Comparison of ENCODE assay signal across 8 cellular contexts in the genomic region with DNA sequence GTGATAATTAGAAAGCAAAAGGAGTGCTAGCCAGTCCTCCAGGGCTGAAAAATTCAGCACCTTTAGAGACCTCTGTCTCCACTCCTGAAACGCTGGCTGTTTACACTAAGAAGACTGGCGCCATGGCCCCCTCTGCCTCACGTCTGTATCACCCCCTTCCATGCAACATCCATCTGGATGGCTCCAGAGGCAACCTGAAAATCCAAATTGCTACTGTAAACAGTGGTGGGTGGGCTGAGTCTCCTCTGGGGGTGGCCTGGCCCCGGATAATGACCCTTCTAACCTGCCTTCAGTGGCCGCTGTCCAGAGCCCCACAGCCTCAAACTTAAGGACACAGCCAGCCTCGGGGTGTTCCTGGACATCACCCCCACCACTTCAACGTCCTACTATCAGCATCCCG. TPM values are rescaled to one million over a fixed set of nuclear protein-coding genes. Genes with fewer than 3 reads are reported as not detected.
DNase-seq lines count a peak whose midpoint lies in the region; ATAC-seq and TF ChIP-seq lines count a peak whose summit lies in the region.

No MANE protein-coding gene starts in this region.

- no peak overlapping the region for H3K27ac ChIP-seq in left ventricle myocardium inferior (replicated peaks)
- no peak overlapping the region for H3K27ac ChIP-seq in colonic mucosa
- H3K27ac ChIP-seq in aorta (ENCODE audit: low read depth in 1 of 2, low read length in 2 of 2) = peak overlapping the region in 1 of 2 donors; percentile 94
- H3K27ac ChIP-seq in Karpas-422 (ENCODE audit: low read length) = no peak overlapping the region

- DNase-seq in left ventricle myocardium inferior = no peak
- no peak for DNase-seq in left cardiac atrium
- no peak for DNase-seq in colonic mucosa
- no peak for DNase-seq in aorta
- DNase-seq in Karpas-422 = no peak
- DNase-seq in kidney glomerular epithelial cell (lab: John Stamatoyannopoulos, UW) = no peak

- no peak overlapping the region for H2AFZ ChIP-seq in Karpas-422 (ENCODE audit: low read length)

- WGBS in aorta, 2 donors = 3 to 4% methylated on average over 8 of the region's 8 CpGs

- H3K4me2 ChIP-seq in Karpas-422 (ENCODE audit: low read depth, low read length, poor library complexity, severe bottlenecking) = no peak overlapping the region

- TF ChIP-seq CTCF in left ventricle myocardium inferior (IDR thresholded peaks at IDR 0.05; ENCODE audit: borderline replicate concordance) (no peak), colonic mucosa (IDR thresholded peaks at IDR 0.05) (no peak)

- no peaks in the 10 kb centered on the region for H4K20me1 ChIP-seq in Karpas-422 (ENCODE audit: insufficient read depth, low read depth, low read length)

- no peak overlapping the region for H3K9ac ChIP-seq in colonic mucosa (ENCODE audit: low read depth in 2 of 2, low read length in 2 of 2)
- peak overlapping the region; percentile 35 for H3K9ac ChIP-seq in mucosa of stomach (ENCODE audit: low read length)
- H3K9ac ChIP-seq in Karpas-422 (ENCODE audit: low read length) = no peak overlapping the region

- H3K9me3 ChIP-seq in left ventricle myocardium inferior (replicated peaks) = no peaks in the 10 kb centered on the region
- no peaks in the 10 kb centered on the region for H3K9me3 ChIP-seq in colonic mucosa
- H3K9me3 ChIP-seq in mucosa of stomach (ENCODE audit: control insufficient read depth, low read length) = no peaks in the 10 kb centered on the region
- no peaks in the 10 kb centered on the region for H3K9me3 ChIP-seq in aorta (ENCODE audit: control insufficient read depth, low read length)
- H3K9me3 ChIP-seq in Karpas-422 (ENCODE audit: low read length) = peaks cover 38% of the 10 kb centered on the region

- no peak for ATAC-seq in left cardiac atrium
- no peak for ATAC-seq in aorta (ENCODE audit: low FRiP score)
- no peak for ATAC-seq in HG03139 (IDR thresholded peaks at IDR 0.05; ENCODE audit: unreplicated experiment)

- intact Hi-C loops in left ventricle myocardium inferior (cut with micrococcal nuclease) (no loop called here), left cardiac atrium (cut with DNase I) (loop anchor here in 1 of 2 donors (10.0 kb wide), 1 partner anchor 181 kb away; no protein-coding TSS in a partner anchor), colonic mucosa (cut with DNase I) (no loop called here), aorta (cut with DNase I) (loop anchor here (10.0 kb wide), 4 partner anchors 181 to 299 kb away; no protein-coding TSS in a partner anchor)

- H3K79me2 ChIP-seq in Karpas-422 (ENCODE audit: low read length) = no peaks in the 10 kb centered on the region

- peak overlapping the region; percentile 79 for H3K4me3 ChIP-seq in left ventricle myocardium inferior
- peak overlapping the region; percentile 48 for H3K4me3 ChIP-seq in colonic mucosa
- peak overlapping the region; percentile 3 for H3K4me3 ChIP-seq in mucosa of stomach (ENCODE audit: low read length)
- peak overlapping the region; percentile 95 to 99 for H3K4me3 ChIP-seq in aorta (ENCODE audit: low read length in 2 of 2)
- no peak overlapping the region for H3K4me3 ChIP-seq in Karpas-422 (ENCODE audit: low read length)

- H3K36me3 ChIP-seq in left ventricle myocardium inferior (no peaks in the 10 kb centered on the region), colonic mucosa (no peaks in the 10 kb centered on the region), mucosa of stomach (ENCODE audit: control insufficient read depth, insufficient read depth, low read length) (no peaks in the 10 kb centered on the region), aorta (ENCODE audit: control insufficient read depth in 1 of 2, insufficient read depth in 2 of 2, low read length in 1 of 2) (no peaks in the 10 kb centered on the region), Karpas-422 (ENCODE audit: insufficient read depth, low read length) (no peaks in the 10 kb centered on the region)

- H3K27me3 ChIP-seq in left ventricle myocardium inferior (ENCODE audit: low read depth) (no peaks in the 10 kb centered on the region), colonic mucosa (no peaks in the 10 kb centered on the region), mucosa of stomach (ENCODE audit: control insufficient read depth, insufficient read depth, low read length) (peaks cover 21% of the 10 kb centered on the region), aorta (ENCODE audit: control insufficient read depth in 1 of 2, insufficient read depth in 2 of 2, low read length in 1 of 2) (no peaks in the 10 kb centered on the region), Karpas-422 (ENCODE audit: low read length) (no peaks in the 10 kb centered on the region)

- no peaks in the 10 kb centered on the region for H3K9me2 ChIP-seq in Karpas-422 (replicated peaks; ENCODE audit: insufficient read depth, low read length)

- peaks cover 33% of the 10 kb centered on the region for H3K4me1 ChIP-seq in left ventricle myocardium inferior
- peaks cover 3% of the 10 kb centered on the region for H3K4me1 ChIP-seq in colonic mucosa
- H3K4me1 ChIP-seq in mucosa of stomach (ENCODE audit: control insufficient read depth, insufficient read depth, low read length) = peaks cover 4% of the 10 kb centered on the region
- H3K4me1 ChIP-seq in aorta (ENCODE audit: control insufficient read depth in 1 of 2, insufficient read depth in 2 of 2, low read length in 2 of 2) = peaks cover 5 to 6% of the 10 kb centered on the region in 2 donors
- no peaks in the 10 kb centered on the region for H3K4me1 ChIP-seq in Karpas-422 (ENCODE audit: low read length)

RNA-seq across cellular contexts. Expression of a gene that starts 1.4 kb away (rescaled TPM):
- 3.1 TPM for total RNA-seq in left ventricle myocardium inferior
- 1 to 10 TPM; 4.2 to 6.3 TPM for total RNA-seq in left cardiac atrium
- 1 to 10 TPM; 1.0 to 2.8 TPM for total RNA-seq in colonic mucosa
- total RNA-seq in aorta = 10 to 100 TPM; 24.8 to 27.9 TPM
- polyA plus RNA-seq in aorta = 10 to 100 TPM in 1 of 2 donors, 1 to 10 TPM in 1; 6.9 to 18.6 TPM
- not detected in 2 replicates for total RNA-seq in Karpas-422 (2014; rRNA removed; shearing (Covaris generic); ENCODE audit: low replicate concordance)

Comparison
In these comparisons a context has a peak if more than half of its experiments do, and no peak if none do; other contexts are left out.
1. intact Hi-C loops: an anchor here in aorta (10.0 kb wide); none called in left ventricle myocardium inferior and colonic mucosa.